ENCODE assay signal across 1 cellular context in genomic region chr7:134432296-134433152, GRCh38.
A peak's percentile ranks its signal among the peaks of the same experiment; 100 is the strongest.
TF ChIP-seq lines count a peak whose summit lies in the region.

No MANE protein-coding gene starts in this region.

TF ChIP-seq in HepG2, 621 proteins besides CTCF, POLR2A, EP300 and RAD21 (continued from another document and continues in another):
- TF ChIP-seq GMEB1 (CRISPR knock-in tag; IDR thresholded peaks at IDR 0.05; ENCODE audit: borderline replicate concordance) (peak; percentile 23; the same call in 1 of the 2 replicates), DPF2 (CRISPR knock-in tag; IDR thresholded peaks at IDR 0.05; ENCODE audit: borderline replicate concordance, low read depth) (no peak), ZNF597 (CRISPR knock-in tag; IDR thresholded peaks at IDR 0.05) (no peak), ZNF672 (CRISPR knock-in tag; IDR thresholded peaks at IDR 0.05) (no peak), JUNB (CRISPR knock-in tag; IDR thresholded peaks at IDR 0.05; ENCODE audit: borderline replicate concordance) (no peak), TFDP1 (CRISPR knock-in tag; IDR thresholded peaks at IDR 0.05; ENCODE audit: borderline replicate concordance) (no peak), RBFOX2 (IDR thresholded peaks at IDR 0.05; ENCODE audit: low read depth, low read length) (no peak; the same call in 1 of the 2 replicates), HOXA7 (CRISPR knock-in tag; IDR thresholded peaks at IDR 0.05) (no peak), ZNF776 (CRISPR knock-in tag; IDR thresholded peaks at IDR 0.05) (no peak), PAX8 (CRISPR knock-in tag; IDR thresholded peaks at IDR 0.05; ENCODE audit: borderline replicate concordance) (no peak), PRMT3 (CRISPR knock-in tag; IDR thresholded peaks at IDR 0.05; ENCODE audit: borderline replicate concordance, low read depth) (no peak), KMT2A (CRISPR knock-in tag; IDR thresholded peaks at IDR 0.05) (no peak; the same call in 1 of the 2 replicates), PLSCR1 (CRISPR knock-in tag; IDR thresholded peaks at IDR 0.05; ENCODE audit: borderline replicate concordance) (no peak), MED1 (CRISPR knock-in tag; IDR thresholded peaks at IDR 0.05) (peak; percentile 42), FLYWCH1 (CRISPR knock-in tag; IDR thresholded peaks at IDR 0.05) (no peak), PRDM15 (CRISPR knock-in tag; IDR thresholded peaks at IDR 0.05) (no peak), CBFB (CRISPR knock-in tag; IDR thresholded peaks at IDR 0.05) (no peak), TAF1 (CRISPR knock-in tag; IDR thresholded peaks at IDR 0.05) (peak; percentile 48), ZFP62 (CRISPR knock-in tag; IDR thresholded peaks at IDR 0.05) (no peak), MLLT10 (CRISPR knock-in tag; IDR thresholded peaks at IDR 0.05) (no peak), ZNF10 (CRISPR knock-in tag; IDR thresholded peaks at IDR 0.05; ENCODE audit: borderline replicate concordance, low read depth) (no peak), ZNF563 (CRISPR knock-in tag; IDR thresholded peaks at IDR 0.05) (peak; percentile 38; the same call in 1 of the 2 replicates), ARHGAP35 (CRISPR knock-in tag; IDR thresholded peaks at IDR 0.05; ENCODE audit: borderline replicate concordance) (no peak), ZBTB26 (CRISPR knock-in tag; IDR thresholded peaks at IDR 0.05; ENCODE audit: borderline replicate concordance) (no peak), ZNF839 (CRISPR knock-in tag; IDR thresholded peaks at IDR 0.05; ENCODE audit: borderline replicate concordance) (0 out of 2 replicates have a peak, but pooled peaks have one; percentile 58), SMARCC2 (IDR thresholded peaks at IDR 0.05) (no peak), SKIL (CRISPR knock-in tag; IDR thresholded peaks at IDR 0.05; ENCODE audit: borderline replicate concordance) (no peak), FUBP1 (CRISPR knock-in tag; IDR thresholded peaks at IDR 0.05; ENCODE audit: borderline replicate concordance) (no peak), ATF1 (CRISPR knock-in tag; IDR thresholded peaks at IDR 0.05) (no peak), SOX6 (IDR thresholded peaks at IDR 0.05) (no peak), SOX6 (CRISPR knock-in tag; IDR thresholded peaks at IDR 0.05) (peak; percentile 58), SIN3B (IDR thresholded peaks at IDR 0.05; ENCODE audit: low read length) (no peak), PAWR (CRISPR knock-in tag; IDR thresholded peaks at IDR 0.05; ENCODE audit: borderline replicate concordance) (no peak), ETV6 (CRISPR knock-in tag; conservative IDR thresholded peaks at IDR 0.05) (no peak), ZNF652 (CRISPR knock-in tag; IDR thresholded peaks at IDR 0.05; ENCODE audit: borderline replicate concordance, low read depth) (0 out of 2 replicates have a peak, but pooled peaks have one; percentile 20), ATM (IDR thresholded peaks at IDR 0.05; ENCODE audit: borderline replicate concordance) (no peak), KDM3A (CRISPR knock-in tag; IDR thresholded peaks at IDR 0.05; ENCODE audit: low read depth) (no peak), KLF12 (CRISPR knock-in tag; IDR thresholded peaks at IDR 0.05; ENCODE audit: borderline replicate concordance) (no peak; the same call in 1 of the 2 replicates), ZBTB34 (CRISPR knock-in tag; IDR thresholded peaks at IDR 0.05) (no peak), TGIF2 (CRISPR knock-in tag; IDR thresholded peaks at IDR 0.05) (no peak; the same call in 1 of the 2 replicates), ARNTL (CRISPR knock-in tag; IDR thresholded peaks at IDR 0.05) (no peak), TBX3 (IDR thresholded peaks at IDR 0.05; ENCODE audit: borderline replicate concordance) (no peak), AFF4 (CRISPR knock-in tag; IDR thresholded peaks at IDR 0.05) (no peak), ATAD3A (CRISPR knock-in tag; IDR thresholded peaks at IDR 0.05) (no peak)
